1 cellular context compared by ENCODE assay signal in genomic region chr1:22216210-22216883, GRCh38.
A peak's percentile ranks its signal among the peaks of the same experiment; 100 is the strongest.
TF ChIP-seq lines count a peak whose summit lies in the region.

No MANE protein-coding gene starts in this region.

TF ChIP-seq in liver, 16 proteins besides CTCF, POLR2A, EP300 and RAD21:
- TF ChIP-seq MAX (IDR thresholded peaks at IDR 0.05) (no peak), REST (IDR thresholded peaks at IDR 0.05) (peak; percentile 75), GABPA (IDR thresholded peaks at IDR 0.05 in 1 of 2, conservative IDR thresholded peaks at IDR 0.05 in 1 of 2) (no peak)
